In genomic region chr19:28532765-28533341, GRCh38 we compare ENCODE assay signal across 20 cellular contexts.
A peak's percentile ranks its signal among the peaks of the same experiment; 100 is the strongest.
DNase-seq lines count a peak whose midpoint lies in the region; ATAC-seq, FAIRE-seq and TF ChIP-seq lines count a peak whose summit lies in the region.
"Had no signal": no experiment of that assay in that cellular context is flagged by ENCODE, and none has a peak within 500 bp of the region (broad histone marks: within the 10 kb centered on the region; RNA-seq: fewer than 3 reads in every experiment).

No MANE protein-coding gene starts in this region.

- POLR2A ChIA-PET in A549 (lab: Yijun Ruan, JAX) (no interaction called here), K562 (lab: Yijun Ruan, JAX) (interaction anchor here (0.6 to 1.6 kb wide), 4 partner anchors 29 to 83 kb away, joined by 3 read pairs; no protein-coding TSS in a partner anchor)

- TF ChIP-seq POLR2A in A549 (IDR thresholded peaks at IDR 0.05; ENCODE audit: low read length) (no peak), K562 (conservative IDR thresholded peaks at IDR 0.05) (no peak)

- BruUV-seq in K562 (replicated peaks; lab: Mats Ljungman, UMichigan): no TSS peak

- intact Hi-C loops in K562 (cut with micrococcal nuclease): no loop called here

- H3K27ac ChIP-seq in A549 (no peak overlapping the region), K562 (ENCODE audit: extremely low read depth, low read depth, low read length) (peak overlapping the region; percentile 78)
- H3K27ac ChIP-seq: 22Rv1, BLaER1 had no signal

- in situ Hi-C loops in K562 (cut with MboI): no loop called here

- ATAC-seq in A549 (no peak), K562 (no peak)

- no peaks in the 10 kb centered on the region for H3K4me1 ChIP-seq in A549
- H3K4me1 ChIP-seq in K562 (replicated peaks in 1 of 2; ENCODE audit: control insufficient read depth in 2 of 2, insufficient read depth in 2 of 2, low read length in 2 of 2): peaks cover 8 to 11% of the 10 kb centered on the region in 2 experiments; a peak in 3 of 5 replicates
- H3K4me1 ChIP-seq: BE2C, Caco-2 had no signal

- peaks cover 99% of the 10 kb centered on the region for H3K79me2 ChIP-seq in K562 (ENCODE audit: control insufficient read depth, insufficient read depth, low read length)

- no peak for TF ChIP-seq RAD21 in A549 (conservative IDR thresholded peaks at IDR 0.05 in 1 of 2, IDR thresholded peaks at IDR 0.05 in 1 of 2)
- TF ChIP-seq RAD21 in K562 (CRISPR knock-in tag; conservative IDR thresholded peaks at IDR 0.05 in 1 of 2, IDR thresholded peaks at IDR 0.05 in 1 of 2): no peak

- CTCF ChIA-PET in A549 (lab: Yijun Ruan, JAX) (interaction anchor here (1.4 kb wide), 1 partner anchor 9 kb away, joined by 5 read pairs; no protein-coding TSS in a partner anchor), K562 (lab: Yijun Ruan, JAX; ENCODE audit: low intra/inter-chr PET ratio) (no interaction called here)

- no peaks in the 10 kb centered on the region for H3K9me1 ChIP-seq in K562 (ENCODE audit: control insufficient read depth, insufficient read depth, low read length)

- FAIRE-seq in A549 (lab: Jason Lieb, UNC): peak; percentile 89
- FAIRE-seq in K562 (lab: Jason Lieb, UNC): no peak
- FAIRE-seq: D721Med, G401.6, GM12891, GM19239 had no signal

- TF ChIP-seq EP300 in A549 (IDR thresholded peaks at IDR 0.05) (no peak), K562 (IDR thresholded peaks at IDR 0.05; ENCODE audit: low read length) (no peak)

- TF ChIP-seq CTCF in A549 (IDR thresholded peaks at IDR 0.05) (no peak), K562 (IDR thresholded peaks at IDR 0.05 in 2 of 3, conservative IDR thresholded peaks at IDR 0.05 in 1 of 3; ENCODE audit: insufficient read depth in 2 of 3, low read depth in 1 of 3, low read length in 3 of 3) (no peak)

- no peaks in the 10 kb centered on the region for H3K27me3 ChIP-seq in K562 (ENCODE audit: control insufficient read depth in 2 of 2, insufficient read depth in 2 of 2, low read length in 2 of 2)
- H3K27me3 ChIP-seq: BE2C, BLaER1 had no signal

- no peak overlapping the region for H3K4me2 ChIP-seq in A549
- H3K4me2 ChIP-seq in K562 (ENCODE audit: insufficient read depth, low read length): peak overlapping the region; percentile 69
- H3K4me2 ChIP-seq: BLaER1 had no signal

- H4K20me1 ChIP-seq in K562 (replicated peaks; ENCODE audit: control insufficient read depth, insufficient read depth, low read length): no peaks in the 10 kb centered on the region
- H4K20me1 ChIP-seq: BLaER1 had no signal

- H3K9ac ChIP-seq in K562 (ENCODE audit: insufficient read depth in 1 of 2, low read depth in 2 of 2, low read length in 2 of 2): peak overlapping the region in 1 of 2 experiments; percentile 71; a peak in 3 of 4 replicates
- H3K9ac ChIP-seq: BLaER1 had no signal

- DNase-seq in A549 (ENCODE audit: low read depth in 1 of 2, low spot score in 1 of 2): no peak
- DNase-seq in OCI-M1 (lab: John Stamatoyannopoulos, UW): peak; percentile 26
- no peak for DNase-seq in K562 (ENCODE audit: extremely low read depth in 1 of 4, low spot score in 3 of 4)
- no peak for DNase-seq in cerebellar nuclear complex (lab: John Stamatoyannopoulos, UW)
- no peak for DNase-seq in occipital lobe (lab: John Stamatoyannopoulos, UW)
- DNase-seq: ACHN; BE2C; C1 segment of cervical spinal cord; Caco-2; Calu3; CD4-positive, alpha-beta memory T cell; CD4-positive, CD25-positive, alpha-beta regulatory T cell; DMS79 treated with DMSO at 0.1 percent for 48 hours; GF-D8 had no signal

- H3K36me3 ChIP-seq in K562 (ENCODE audit: control insufficient read depth, insufficient read depth, low read length): peaks cover 7% of the 10 kb centered on the region; the same call in 2 of the 3 replicates
- H3K36me3 ChIP-seq: BE2C, BLaER1 had no signal

- H3K9me3 ChIP-seq in A549 (0 out of 3 replicates have a peak, but pooled peaks cover 9% of the 10 kb centered on the region), K562 (replicated peaks; ENCODE audit: control insufficient read depth, insufficient read depth, low read depth, low read length) (no peaks in the 10 kb centered on the region)
- H3K9me3 ChIP-seq: BE2C had no signal

- no peak overlapping the region for H2AFZ ChIP-seq in K562 (ENCODE audit: low read depth, low read length)

- H3K4me3 ChIP-seq in A549 (no peak overlapping the region), K562 (peak overlapping the region; percentile 42)
- H3K4me3 ChIP-seq: BLaER1 had no signal

- WGBS in A549 (ENCODE audit: missing lambda C conversion rate): 5% methylated on average over 3 of the region's 3 CpGs
- 2% methylated on average over 3 of the region's 3 CpGs for WGBS in K562 (ENCODE audit: insufficient coverage, low coverage, missing lambda C conversion rate)

TF ChIP-seq in A549, 52 proteins besides CTCF, POLR2A, EP300 and RAD21:
- TF ChIP-seq NFE2L2 (conservative IDR thresholded peaks at IDR 0.05; ENCODE audit: low read length) (no peak), KDM1A (IDR thresholded peaks at IDR 0.05; ENCODE audit: low read depth) (no peak)
TF ChIP-seq in A549: peak in this region for 0.

TF ChIP-seq in K562, 482 proteins besides CTCF, POLR2A, EP300 and RAD21 (continues in another document):
- TF ChIP-seq SPI1 (IDR thresholded peaks at IDR 0.05; ENCODE audit: borderline replicate concordance, low read depth, low read length): no peak
- TF ChIP-seq HEY1 (CRISPR knock-in tag; IDR thresholded peaks at IDR 0.05; ENCODE audit: borderline replicate concordance): no peak
- peak in 1 of 2 experiments; percentile 61 for TF ChIP-seq AFF1 (IDR thresholded peaks at IDR 0.05; ENCODE audit: low read depth in 1 of 2, partially characterized antibody in 2 of 2)
- no peak for TF ChIP-seq UBTF (IDR thresholded peaks at IDR 0.05; ENCODE audit: borderline replicate concordance in 1 of 2, low read depth in 2 of 2, low read length in 2 of 2)
- TF ChIP-seq MLLT1 (IDR thresholded peaks at IDR 0.05): peak; percentile 98
- TF ChIP-seq SETDB1 (IDR thresholded peaks at IDR 0.05; ENCODE audit: low read length): no peak
- TF ChIP-seq SMAD3 (CRISPR knock-in tag; conservative IDR thresholded peaks at IDR 0.05): no peak
- no peak for TF ChIP-seq HDGF (IDR thresholded peaks at IDR 0.05)

Comparison
In these comparisons a context has a peak if more than half of its experiments do, and no peak if none do; other contexts are left out.
1. Of the 35 proteins assayed by ChIP-seq in both K562 and A549: peak only in K562: CEBPB; only in A549: none; in both: none; in neither: 34.